Comparison of ENCODE assay signal across 8 cellular contexts in genomic region chr3:126213376-126214044, GRCh38. TPM values are rescaled to one million over a fixed set of nuclear protein-coding genes. Genes with fewer than 3 reads are reported as not detected.
DNase-seq lines count a peak whose midpoint lies in the region; ATAC-seq and TF ChIP-seq lines count a peak whose summit lies in the region.

No MANE protein-coding gene starts in this region.

- no peaks in the 10 kb centered on the region for H3K36me3 ChIP-seq in Panc1 (ENCODE audit: control insufficient read depth, insufficient read depth, low read length)
- no peaks in the 10 kb centered on the region for H3K36me3 ChIP-seq in endodermal cell (ENCODE audit: control insufficient read depth, insufficient read depth, low read length)
- no peaks in the 10 kb centered on the region for H3K36me3 ChIP-seq in lower lobe of right lung
- no peaks in the 10 kb centered on the region for H3K36me3 ChIP-seq in testis (ENCODE audit: low read depth, missing control alignments)

- intact Hi-C loops in Panc1 (cut with micrococcal nuclease; ENCODE audit: unreplicated experiment) = no loop called here
- intact Hi-C loops in lower lobe of right lung (cut with DNase I) = no loop called here
- intact Hi-C loops in testis (cut with DNase I; ENCODE audit: low total_unique reads) = no loop called here

- H3K4me1 Mint-ChIP-seq in endodermal cell = peaks cover 3% of the 10 kb centered on the region

- H3K27ac ChIP-seq in Panc1 (ENCODE audit: low read length) (no peak overlapping the region), endodermal cell (ENCODE audit: low read depth, low read length) (peak overlapping the region; percentile 74), lower lobe of right lung (peak overlapping the region; percentile 71), testis (peak overlapping the region; percentile 39 to 75)

- H3K27me3 Mint-ChIP-seq in endodermal cell (ENCODE audit: insufficient read depth) = peaks cover 60% of the 10 kb centered on the region

- peaks cover 44% of the 10 kb centered on the region for H3K27me3 ChIP-seq in Panc1 (ENCODE audit: control insufficient read depth, insufficient read depth, low read length)
- H3K27me3 ChIP-seq in endodermal cell (ENCODE audit: control insufficient read depth, insufficient read depth, low read length, poor library complexity, severe bottlenecking) = peaks cover 44% of the 10 kb centered on the region
- peaks cover 35% of the 10 kb centered on the region for H3K27me3 ChIP-seq in lower lobe of right lung (ENCODE audit: low read depth)
- H3K27me3 ChIP-seq in testis = no peaks in the 10 kb centered on the region

- peak; percentile 48 for TF ChIP-seq CTCF in Panc1 (IDR thresholded peaks at IDR 0.05)
- no peak for TF ChIP-seq CTCF in endodermal cell (conservative IDR thresholded peaks at IDR 0.05)
- TF ChIP-seq CTCF in lower lobe of right lung (IDR thresholded peaks at IDR 0.05) = no peak
- no peak for TF ChIP-seq CTCF in testis (IDR thresholded peaks at IDR 0.05)

- 35 to 55% methylated on average over 30 to 50 of the region's 50 CpGs for WGBS in endodermal cell (ENCODE audit: insufficient coverage in 1 of 2, insufficient read length in 1 of 2), 2 experiments
- 1 to 6% methylated on average over 32 to 50 of the region's 50 CpGs for WGBS in testis, 2 donors

- BruUV-seq in Panc1 (replicated peaks; lab: Mats Ljungman, UMichigan) = no TSS peak

- no peaks in the 10 kb centered on the region for H3K36me3 Mint-ChIP-seq in endodermal cell (ENCODE audit: low read depth)

- POLR2A ChIA-PET in Panc1 (lab: Charles Lee) = interaction anchor here (0.6 kb wide), 1 partner anchor 972 kb away, joined by 9 read pairs; no protein-coding TSS in a partner anchor

- in situ Hi-C loops in Panc1 (cut with HindIII; ENCODE audit: low pct_unique_long_range_greater_than_20kb, low sequenced_read_pairs) = no loop called here

- no peak for DNase-seq in Panc1 (ENCODE audit: low read depth, low spot score)
- DNase-seq in endodermal cell = no peak
- DNase-seq in lower lobe of right lung = no peak
- peak; percentile 33 for DNase-seq in testis
- DNase-seq in activated CD8-positive, alpha-beta memory T cell treated with anti-CD3 and anti-CD28 coated beads for 24 hours = no peak
- no peak for DNase-seq in DMS 273 treated with DMSO at 0.1 percent for 48 hours (lab: John Stamatoyannopoulos, UW)

- H3K27ac Mint-ChIP-seq in endodermal cell = no peak overlapping the region

- peak overlapping the region; percentile 40 to 55 for H3K4me3 ChIP-seq in Panc1 (ENCODE audit: low read depth in 2 of 2, low read length in 2 of 2)
- peak overlapping the region; percentile 73 for H3K4me3 ChIP-seq in endodermal cell (ENCODE audit: low read length)
- peak overlapping the region; percentile 53 for H3K4me3 ChIP-seq in lower lobe of right lung
- peak overlapping the region; percentile 51 to 62 for H3K4me3 ChIP-seq in testis

- peak overlapping the region; percentile 32 for H3K9ac ChIP-seq in endodermal cell (ENCODE audit: extremely low read depth, low read length, poor library complexity, severe bottlenecking)

- ATAC-seq in Panc1 (peak; percentile 35; the same call in 1 of the 2 replicates), lower lobe of right lung (peak; percentile 55 to 56), GM18511 (IDR thresholded peaks at IDR 0.05; ENCODE audit: unreplicated experiment) (no peak), GM19397 (IDR thresholded peaks at IDR 0.05; ENCODE audit: unreplicated experiment) (no peak)

- no peak for TF ChIP-seq POLR2A in testis (IDR thresholded peaks at IDR 0.05)

- CTCF ChIA-PET in Panc1 (lab: Charles Lee) = interaction anchor here (0.6 to 1.3 kb wide), 5 partner anchors 17 to 175 kb away, joined by 3 to 5 read pairs (median 3); no protein-coding TSS in a partner anchor

- H3K4me1 ChIP-seq in Panc1 (ENCODE audit: control insufficient read depth, insufficient read depth, low read length) = 0 out of 2 replicates have a peak, but pooled peaks cover 6% of the 10 kb centered on the region
- H3K4me1 ChIP-seq in endodermal cell (ENCODE audit: control insufficient read depth, insufficient read depth, low read length) = no peaks in the 10 kb centered on the region
- H3K4me1 ChIP-seq in lower lobe of right lung = peaks cover 18% of the 10 kb centered on the region
- no peaks in the 10 kb centered on the region for H3K4me1 ChIP-seq in testis

- H3K9me3 Mint-ChIP-seq in endodermal cell = no peaks in the 10 kb centered on the region

- H3K9me3 ChIP-seq in Panc1 (ENCODE audit: control insufficient read depth, insufficient read depth, low read depth, low read length) (no peaks in the 10 kb centered on the region), endodermal cell (ENCODE audit: control insufficient read depth, low read length) (no peaks in the 10 kb centered on the region), lower lobe of right lung (no peaks in the 10 kb centered on the region), testis (no peaks in the 10 kb centered on the region)

- H3K4me3 Mint-ChIP-seq in endodermal cell = peak overlapping the region; percentile 60

RNA-seq across cellular contexts. Expression of gene ALDH1L1, which starts 33.1 kb away (rescaled TPM):
- 0.36 TPM for total RNA-seq in Panc1 (2021; ENCODE audit: unreplicated experiment)
- polyA plus RNA-seq in Panc1 (2012; ENCODE audit: insufficient read length) = not detected
- total RNA-seq in endodermal cell = 1 to 10 TPM; 1.0 to 1.6 TPM
- 1.6 TPM for polyA plus RNA-seq in endodermal cell (2013, experiment 1 of 2)
- 0.95 TPM for polyA plus RNA-seq in endodermal cell (2013, experiment 2 of 2)
- 2.8 TPM for total RNA-seq in lower lobe of right lung
- total RNA-seq in testis = 10 to 100 TPM; 67.5 to 73.8 TPM
- 19.6 TPM for polyA plus RNA-seq in testis (ENCODE audit: insufficient read depth, low read depth, low replicate concordance)

Comparison
In these comparisons a context has a peak if more than half of its experiments do, and no peak if none do; other contexts are left out.
1. ATAC-seq: peak in Panc1 (single experiment) and lower lobe of right lung (2 of 2); none in GM18511 (single experiment) and GM19397 (single experiment).
2. RNA of gene ALDH1L1, which starts 33.1 kb away (total RNA-seq): 67.5 to 73.8 TPM in testis; 2.8 TPM in lower lobe of right lung (single experiment), 1.0 to 1.6 TPM in endodermal cell and 0.36 TPM in Panc1 (single experiment); every median in the first group is over 10 times any median in the second.
3. Peak in every context shown above with its lines, with median percentiles within 50 percentile points of each other: H3K4me3 ChIP-seq.